In genomic region chr13:95457294-95457693, GRCh38 we compare ENCODE assay signal across 13 cellular contexts.
DNase-seq lines count a peak whose midpoint lies in the region; ATAC-seq and TF ChIP-seq lines count a peak whose summit lies in the region.
"Had no signal": no experiment of that assay in that cellular context is flagged by ENCODE, and none has a peak within 500 bp of the region (broad histone marks: within the 10 kb centered on the region; RNA-seq: fewer than 3 reads in every experiment).

No MANE protein-coding gene starts in this region.

- no peaks in the 10 kb centered on the region for H3K9me3 ChIP-seq in upper lobe of right lung
- H3K9me3 ChIP-seq: thyroid gland had no signal

- H3K36me3 Mint-ChIP-seq in naive thymus-derived CD8-positive, alpha-beta T cell, result peaks cover 0 to 15% (median 15%) of the 10 kb centered on the region in 3 donors

- intact Hi-C loops in upper lobe of right lung (cut with DNase I), result no loop called here

- peak overlapping the region in 5 of 10 donors; percentile 34 to 74 (median 39) for H3K4me3 Mint-ChIP-seq in naive thymus-derived CD8-positive, alpha-beta T cell
- H3K4me3 Mint-ChIP-seq: memory B cell had no signal

- no peak for TF ChIP-seq CTCF in upper lobe of right lung (IDR thresholded peaks at IDR 0.05)

- H3K4me1 ChIP-seq in upper lobe of right lung, result no peaks in the 10 kb centered on the region
- H3K4me1 ChIP-seq: thyroid gland had no signal

- no peak overlapping the region for H3K4me3 ChIP-seq in upper lobe of right lung
- H3K4me3 ChIP-seq: thyroid gland had no signal

- DNase-seq in activated CD4-positive, alpha-beta T cell treated with anti-CD3 and anti-CD28 coated beads for 48 hours, result peak; percentile 13
- no peak for DNase-seq in activated CD4-positive, alpha-beta T cell treated with anti-CD3 and anti-CD28 coated beads for 4 hours
- no peak for DNase-seq in naive thymus-derived CD8-positive, alpha-beta T cell
- DNase-seq in inferior parietal cortex (ENCODE audit: extremely low spot score), result no peak
- no peak for DNase-seq in upper lobe of right lung
- no peak for DNase-seq in HK-2 (ENCODE audit: unreplicated experiment)
- DNase-seq: activated naive CD4-positive, alpha-beta T cell treated with anti-CD3 and anti-CD28 coated beads, Interleukin-2, amount 50 U/mL, for 16 hours; NCI-H187; T-cell; thyroid gland had no signal

- H3K27ac ChIP-seq in upper lobe of right lung, result no peak overlapping the region
- H3K27ac ChIP-seq: thyroid gland had no signal

- POLR2A ChIA-PET in naive thymus-derived CD8-positive, alpha-beta T cell (lab: Charles Lee), result no interaction called here

- ATAC-seq in GM21576 (IDR thresholded peaks at IDR 0.05; ENCODE audit: unreplicated experiment) (peak; percentile 99), HG03378 (IDR thresholded peaks at IDR 0.05; ENCODE audit: unreplicated experiment) (peak; percentile 100), upper lobe of right lung (no peak)
- peak; percentile 64 to 65 for ATAC-seq in naive thymus-derived CD8-positive, alpha-beta T cell

- peaks cover 3 to 33% (median 18%) of the 10 kb centered on the region in 9 donors for H3K9me3 Mint-ChIP-seq in naive thymus-derived CD8-positive, alpha-beta T cell

- H3K27me3 ChIP-seq in upper lobe of right lung, result no peaks in the 10 kb centered on the region
- H3K27me3 ChIP-seq: thyroid gland had no signal

- peaks cover 10 to 19% (median 13%) of the 10 kb centered on the region in 4 donors for H3K4me1 Mint-ChIP-seq in naive thymus-derived CD8-positive, alpha-beta T cell

- no peaks in the 10 kb centered on the region for H3K36me3 ChIP-seq in upper lobe of right lung
- H3K36me3 ChIP-seq: thyroid gland had no signal

- H3K27me3 Mint-ChIP-seq in naive thymus-derived CD8-positive, alpha-beta T cell, result peaks cover 0 to 9% (median 0%) of the 10 kb centered on the region in 5 donors

- peak overlapping the region in 1 of 10 donors; percentile 8 for H3K27ac Mint-ChIP-seq in naive thymus-derived CD8-positive, alpha-beta T cell
- H3K27ac Mint-ChIP-seq: memory B cell, T-cell had no signal
